11 cellular contexts compared by ENCODE assay signal in genomic region chr11:118003021-118003423, GRCh38. TPM values are rescaled to one million over a fixed set of nuclear protein-coding genes. Genes with fewer than 3 reads are reported as not detected.
DNase-seq lines count a peak whose midpoint lies in the region; ATAC-seq and TF ChIP-seq lines count a peak whose summit lies in the region.
"Had no signal": no experiment of that assay in that cellular context is flagged by ENCODE, and none has a peak within 500 bp of the region (broad histone marks: within the 10 kb centered on the region; RNA-seq: fewer than 3 reads in every experiment).

No MANE protein-coding gene starts in this region.

- intact Hi-C loops in heart right ventricle (cut with DNase I) (no loop called here), Right ventricle myocardium inferior (cut with DNase I) (no loop called here)

- H3K4me3 ChIP-seq in heart right ventricle (no peak overlapping the region), mesodermal cell (ENCODE audit: extremely low read depth, insufficient read depth, low read length, poor library complexity, severe bottlenecking) (no peak overlapping the region), upper lobe of left lung (no peak overlapping the region)
- H3K4me3 ChIP-seq: SJSA1 had no signal

- peak overlapping the region; percentile 3 to 95 (median 72) for H3K27ac ChIP-seq in heart right ventricle
- peak overlapping the region; percentile 85 for H3K27ac ChIP-seq in mesodermal cell (ENCODE audit: low read depth, low read length, severe bottlenecking)
- peak overlapping the region; percentile 72 to 77 (median 76) for H3K27ac ChIP-seq in upper lobe of left lung
- H3K27ac ChIP-seq: SJSA1 had no signal

- no peaks in the 10 kb centered on the region for H3K27me3 Mint-ChIP-seq in activated T-cell treated with anti-CD3 and anti-CD28 coated beads, Interleukin-2, amount 50 U/mL, for 24 hours

- H3K4me1 ChIP-seq in heart right ventricle = peaks cover 0 to 97% (median 10%) of the 10 kb centered on the region in 9 donors
- H3K4me1 ChIP-seq in mesodermal cell (ENCODE audit: control insufficient read depth, insufficient read depth, low read length, poor library complexity, severe bottlenecking) = peaks cover 15% of the 10 kb centered on the region
- H3K4me1 ChIP-seq in upper lobe of left lung = peaks cover 8 to 45% (median 26%) of the 10 kb centered on the region in 4 donors
- H3K4me1 ChIP-seq: SJSA1 had no signal

- peak overlapping the region; percentile 99 for H3K27ac Mint-ChIP-seq in activated T-cell treated with anti-CD3 and anti-CD28 coated beads, Interleukin-2, amount 50 U/mL, for 24 hours

- H3K4me1 Mint-ChIP-seq in activated T-cell treated with anti-CD3 and anti-CD28 coated beads, Interleukin-2, amount 50 U/mL, for 24 hours (ENCODE audit: low read depth) = peaks cover 99% of the 10 kb centered on the region

- H3K9me3 ChIP-seq in heart right ventricle (peaks cover 0 to 8% (median 0%) of the 10 kb centered on the region in 11 donors), mesodermal cell (ENCODE audit: control insufficient read depth, low read length) (no peaks in the 10 kb centered on the region), upper lobe of left lung (no peaks in the 10 kb centered on the region)
- H3K9me3 ChIP-seq: SJSA1 had no signal

- WGBS in heart right ventricle, 2 donors = 63 to 70% methylated on average over 1 of the region's 1 CpG
- WGBS in mesodermal cell (ENCODE audit: insufficient coverage in 2 of 2), 2 experiments = 88% methylated on average over 1 of the region's 1 CpG; no CpG with 5 or more reads in 1 of the 2 experiments
- 44 to 58% methylated on average over 1 of the region's 1 CpG for WGBS in upper lobe of left lung, 2 donors

- H3K36me3 Mint-ChIP-seq in activated T-cell treated with anti-CD3 and anti-CD28 coated beads, Interleukin-2, amount 50 U/mL, for 24 hours (ENCODE audit: low read depth) = peaks cover 50% of the 10 kb centered on the region

- no peak for TF ChIP-seq POLR2A in upper lobe of left lung (IDR thresholded peaks at IDR 0.05)

- TF ChIP-seq CTCF in heart right ventricle (IDR thresholded peaks at IDR 0.05) = no peak
- no peak for TF ChIP-seq CTCF in upper lobe of left lung (IDR thresholded peaks at IDR 0.05)

- TF ChIP-seq EP300 in upper lobe of left lung (IDR thresholded peaks at IDR 0.05) = no peak

- peak overlapping the region; percentile 64 for H3K4me3 Mint-ChIP-seq in activated T-cell treated with anti-CD3 and anti-CD28 coated beads, Interleukin-2, amount 50 U/mL, for 24 hours

- H3K9me3 Mint-ChIP-seq in activated T-cell treated with anti-CD3 and anti-CD28 coated beads, Interleukin-2, amount 50 U/mL, for 24 hours = peaks cover 9% of the 10 kb centered on the region

- DNase-seq in heart right ventricle = no peak
- DNase-seq in Right ventricle myocardium inferior (ENCODE audit: missing footprints) = no peak
- peak; percentile 73 for DNase-seq in activated T-cell treated with anti-CD3 and anti-CD28 coated beads, Interleukin-2, amount 50 U/mL, for 24 hours
- no peak for DNase-seq in upper lobe of left lung
- no peak for DNase-seq in NCI-H1092 treated with DMSO at 0.1 percent for 48 hours (lab: John Stamatoyannopoulos, UW)
- DNase-seq in iPS-NIHi11 (ENCODE audit: low spot score) = no peak
- DNase-seq in middle frontal gyrus (ENCODE audit: extremely low spot score, low spot score) = no peak

- H3K27me3 ChIP-seq in heart right ventricle (peaks cover 0 to 4% (median 0%) of the 10 kb centered on the region in 7 donors), upper lobe of left lung (no peaks in the 10 kb centered on the region)
- H3K27me3 ChIP-seq: SJSA1 had no signal

- ATAC-seq in heart right ventricle = peak in 1 of 8 donors; percentile 8
- no peak for ATAC-seq in Right ventricle myocardium inferior
- no peak for ATAC-seq in upper lobe of left lung (ENCODE audit: low FRiP score in 2 of 2)

- H3K36me3 ChIP-seq in heart right ventricle = peaks cover 0 to 28% (median 0%) of the 10 kb centered on the region in 9 donors
- H3K36me3 ChIP-seq in mesodermal cell (ENCODE audit: control insufficient read depth, insufficient read depth, low read length) = no peaks in the 10 kb centered on the region
- peaks cover 0 to 4% (median 2%) of the 10 kb centered on the region in 4 donors for H3K36me3 ChIP-seq in upper lobe of left lung
- H3K36me3 ChIP-seq: SJSA1 had no signal

RNA-seq across cellular contexts. Expression of gene IL10RA, which starts 16.8 kb away (rescaled TPM):
- total RNA-seq in heart right ventricle (10 to 100 TPM in 2 of 10 donors, 1 to 10 TPM in 8; 2.5 to 29.9 (median 3.8) TPM), Right ventricle myocardium inferior (7.2 TPM), upper lobe of left lung (100 to 1,000 TPM in 1 of 6 donors, 10 to 100 TPM in 5; 30.7 to 139 (median 46.1) TPM)
- 1 to 10 TPM; 2.0 to 4.0 TPM for polyA plus RNA-seq in heart right ventricle
- polyA plus RNA-seq in mesodermal cell (2013, experiment 1 of 2) = 1.7 TPM
- polyA plus RNA-seq in mesodermal cell (2013, experiment 2 of 2) = 0.76 TPM
- total RNA-seq: LHCN-M2, SJSA1 had no signal
- polyA plus RNA-seq: AG04450 had no signal
